In the genomic region with DNA sequence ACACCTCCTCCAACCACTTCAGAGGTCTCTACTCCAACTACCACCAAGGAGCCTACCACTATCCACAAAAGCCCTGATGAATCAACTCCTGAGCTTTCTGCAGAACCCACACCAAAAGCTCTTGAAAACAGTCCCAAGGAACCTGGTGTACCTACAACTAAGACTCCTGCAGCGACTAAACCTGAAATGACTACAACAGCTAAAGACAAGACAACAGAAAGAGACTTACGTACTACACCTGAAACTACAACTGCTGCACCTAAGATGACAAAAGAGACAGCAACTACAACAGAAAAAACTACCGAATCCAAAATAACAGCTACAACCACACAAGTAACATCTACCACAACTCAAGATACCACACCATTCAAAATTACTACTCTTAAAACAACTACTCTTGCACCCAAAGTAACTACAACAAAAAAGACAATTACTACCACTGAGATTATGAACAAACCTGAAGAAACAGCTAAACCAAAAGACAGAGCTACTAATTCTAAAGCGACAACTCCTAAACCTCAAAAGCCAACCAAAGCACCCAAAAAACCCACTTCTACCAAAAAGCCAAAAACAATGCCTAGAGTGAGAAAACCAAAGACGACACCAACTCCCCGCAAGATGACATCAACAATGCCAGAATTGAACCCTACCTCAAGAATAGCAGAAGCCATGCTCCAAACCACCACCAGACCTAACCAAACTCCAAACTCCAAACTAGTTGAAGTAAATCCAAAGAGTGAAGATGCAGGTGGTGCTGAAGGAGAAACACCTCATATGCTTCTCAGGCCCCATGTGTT, we compare ENCODE assay signal across 19 cellular contexts. TPM values are rescaled to one million over a fixed set of nuclear protein-coding genes. Genes with fewer than 3 reads are reported as not detected.
DNase-seq lines count a peak whose midpoint lies in the region; ATAC-seq and TF ChIP-seq lines count a peak whose summit lies in the region.
"Had no signal": no experiment of that assay in that cellular context is flagged by ENCODE, and none has a peak within 500 bp of the region (broad histone marks: within the 10 kb centered on the region; RNA-seq: fewer than 3 reads in every experiment).

No MANE protein-coding gene starts in this region.

- no peak overlapping the region for H3K18ac ChIP-seq in neuronal stem cell (ENCODE audit: low read length)

- peak; percentile 37 to 45 for DNase-seq in activated T-cell treated with anti-CD3 and anti-CD28 coated beads, Interleukin-2, amount 50 U/mL, for 72 hours
- DNase-seq in activated T-cell treated with anti-CD3 and anti-CD28 coated beads, Interleukin-2, amount 50 U/mL, for 24 hours, result no peak
- peak; percentile 17 for DNase-seq in activated CD8-positive, alpha-beta T cell treated with anti-CD3 and anti-CD28 coated beads for 36 hours
- DNase-seq in neuronal stem cell (ENCODE audit: low spot score), result no peak
- DNase-seq in NCI-H2107 treated with DMSO at 0.1 percent for 48 hours (lab: John Stamatoyannopoulos, UW; ENCODE audit: unreplicated experiment), result no peak
- no peak for DNase-seq in GF-D8 (lab: John Stamatoyannopoulos, UW)
- DNase-seq: CD4-positive, alpha-beta memory T cell; KG1; NCI-H1105; NCI-H2081; NCI-H2171 treated with DMSO at 0.1 percent for 48 hours; NCI-H526; OCI-M1; SJCRH30 had no signal

- H2BK5ac ChIP-seq in neuronal stem cell (ENCODE audit: low read length), result no peak overlapping the region

- H3K4me3 ChIP-seq in HEK293 (ENCODE audit: low read depth, low read length), result no peak overlapping the region
- H3K4me3 ChIP-seq in neuronal stem cell (ENCODE audit: low read length in 2 of 2), result no peak overlapping the region
- H3K4me3 ChIP-seq: BLaER1, GM23338, HAP-1, SJCRH30 had no signal

- TF ChIP-seq CTCF in HEK293 (tag by site-specific recombination; IDR thresholded peaks at IDR 0.05), result no peak
- no peak for TF ChIP-seq CTCF in activated CD8-positive, alpha-beta T cell treated with anti-CD3 and anti-CD28 coated beads for 36 hours (IDR thresholded peaks at IDR 0.05)

- no peaks in the 10 kb centered on the region for H3K27me3 ChIP-seq in neuronal stem cell (ENCODE audit: control insufficient read depth in 3 of 3, insufficient read depth in 3 of 3, low read depth in 1 of 3, low read length in 3 of 3)
- H3K27me3 ChIP-seq: BLaER1, SJCRH30 had no signal

- H3K36me3 ChIP-seq in HEK293 (ENCODE audit: control insufficient read depth in 2 of 2, insufficient read depth in 1 of 2, low read length in 2 of 2), result peaks cover 20 to 21% of the 10 kb centered on the region in 2 experiments
- peaks cover 1 to 32% of the 10 kb centered on the region in 2 donors for H3K36me3 ChIP-seq in neuronal stem cell (replicated peaks in 1 of 2; ENCODE audit: control insufficient read depth in 2 of 2, insufficient read depth in 2 of 2, low read length in 2 of 2)

- no peak overlapping the region for H3K4me3 Mint-ChIP-seq in activated T-cell treated with anti-CD3 and anti-CD28 coated beads, Interleukin-2, amount 50 U/mL, for 72 hours
- no peak overlapping the region for H3K4me3 Mint-ChIP-seq in activated T-cell treated with anti-CD3 and anti-CD28 coated beads, Interleukin-2, amount 50 U/mL, for 24 hours
- no peak overlapping the region for H3K4me3 Mint-ChIP-seq in activated CD8-positive, alpha-beta T cell treated with anti-CD3 and anti-CD28 coated beads for 36 hours
- H3K4me3 Mint-ChIP-seq: GM23338 had no signal

- intact Hi-C loops in activated CD8-positive, alpha-beta T cell treated with anti-CD3 and anti-CD28 coated beads for 36 hours (cut with micrococcal nuclease), result no loop called here

- H2AK5ac ChIP-seq in neuronal stem cell (ENCODE audit: low read depth, low read length), result no peak overlapping the region

- no peak overlapping the region for H3K14ac ChIP-seq in neuronal stem cell (ENCODE audit: low read length)

- H3K4me2 ChIP-seq in neuronal stem cell (ENCODE audit: insufficient read depth, low read length, poor library complexity, severe bottlenecking), result no peak overlapping the region
- H3K4me2 ChIP-seq: BLaER1, GM23338 had no signal

- H3K9me3 Mint-ChIP-seq in activated T-cell treated with anti-CD3 and anti-CD28 coated beads, Interleukin-2, amount 50 U/mL, for 72 hours, result no peaks in the 10 kb centered on the region
- no peaks in the 10 kb centered on the region for H3K9me3 Mint-ChIP-seq in activated T-cell treated with anti-CD3 and anti-CD28 coated beads, Interleukin-2, amount 50 U/mL, for 24 hours
- H3K9me3 Mint-ChIP-seq in activated CD8-positive, alpha-beta T cell treated with anti-CD3 and anti-CD28 coated beads for 36 hours, result peaks cover 2% of the 10 kb centered on the region
- H3K9me3 Mint-ChIP-seq: CD4-positive, alpha-beta memory T cell; GM23338 had no signal

- no peak overlapping the region for H2BK15ac ChIP-seq in neuronal stem cell (ENCODE audit: low read length)

- no peak overlapping the region for H2BK120ac ChIP-seq in neuronal stem cell (ENCODE audit: low read depth, low read length)

- H3K27me3 Mint-ChIP-seq in activated T-cell treated with anti-CD3 and anti-CD28 coated beads, Interleukin-2, amount 50 U/mL, for 72 hours (ENCODE audit: low read depth), result no peaks in the 10 kb centered on the region
- H3K27me3 Mint-ChIP-seq in activated T-cell treated with anti-CD3 and anti-CD28 coated beads, Interleukin-2, amount 50 U/mL, for 24 hours, result no peaks in the 10 kb centered on the region
- H3K27me3 Mint-ChIP-seq in activated CD8-positive, alpha-beta T cell treated with anti-CD3 and anti-CD28 coated beads for 36 hours, result no peaks in the 10 kb centered on the region
- H3K27me3 Mint-ChIP-seq: CD4-positive, alpha-beta memory T cell had no signal

- H2BK12ac ChIP-seq in neuronal stem cell (ENCODE audit: low read length), result no peak overlapping the region

- no peak overlapping the region for H4K91ac ChIP-seq in neuronal stem cell (ENCODE audit: low read depth, low read length, poor library complexity)

- peak overlapping the region; percentile 31 for H3K23ac ChIP-seq in neuronal stem cell (ENCODE audit: low read depth, low read length, poor library complexity)

- H3K9ac ChIP-seq in neuronal stem cell (ENCODE audit: low read depth, low read length, poor library complexity), result no peak overlapping the region
- H3K9ac ChIP-seq: BLaER1 had no signal

- POLR2A ChIA-PET in HEK293 (lab: Yijun Ruan, JAX), result no interaction called here
- POLR2A ChIA-PET in activated CD8-positive, alpha-beta T cell treated with anti-CD3 and anti-CD28 coated beads for 36 hours (lab: Charles Lee), result interaction anchor here (1.1 kb wide), 1 partner anchor 10 kb away, joined by 3 read pairs; no protein-coding TSS in a partner anchor

- H3K9me3 ChIP-seq in HEK293 (ENCODE audit: control insufficient read depth, insufficient read depth, low read depth, low read length) (no peaks in the 10 kb centered on the region), neuronal stem cell (replicated peaks in 1 of 2; ENCODE audit: control insufficient read depth in 2 of 2, insufficient read depth in 1 of 2, low read depth in 1 of 2, low read length in 2 of 2) (no peaks in the 10 kb centered on the region)
- H3K9me3 ChIP-seq: BLaER1, HAP-1, SJCRH30 had no signal

- no peak overlapping the region for H4K8ac ChIP-seq in neuronal stem cell (ENCODE audit: low read depth, low read length)

- no peak overlapping the region for H2AFZ ChIP-seq in neuronal stem cell (ENCODE audit: low read length)
- H2AFZ ChIP-seq: GM23338 had no signal

- peaks cover 29% of the 10 kb centered on the region for H3K4me1 Mint-ChIP-seq in activated T-cell treated with anti-CD3 and anti-CD28 coated beads, Interleukin-2, amount 50 U/mL, for 72 hours (ENCODE audit: low read depth)
- peaks cover 35% of the 10 kb centered on the region for H3K4me1 Mint-ChIP-seq in activated T-cell treated with anti-CD3 and anti-CD28 coated beads, Interleukin-2, amount 50 U/mL, for 24 hours (ENCODE audit: low read depth)
- H3K4me1 Mint-ChIP-seq in activated CD8-positive, alpha-beta T cell treated with anti-CD3 and anti-CD28 coated beads for 36 hours (ENCODE audit: low read depth), result peaks cover 31% of the 10 kb centered on the region
- H3K4me1 Mint-ChIP-seq: GM23338 had no signal

- peaks cover 2 to 11% of the 10 kb centered on the region in 2 donors for H3K36me3 Mint-ChIP-seq in activated T-cell treated with anti-CD3 and anti-CD28 coated beads, Interleukin-2, amount 50 U/mL, for 72 hours (ENCODE audit: insufficient read depth in 2 of 2)
- H3K36me3 Mint-ChIP-seq in activated T-cell treated with anti-CD3 and anti-CD28 coated beads, Interleukin-2, amount 50 U/mL, for 24 hours (ENCODE audit: low read depth), result peaks cover 33% of the 10 kb centered on the region
- H3K36me3 Mint-ChIP-seq in activated CD8-positive, alpha-beta T cell treated with anti-CD3 and anti-CD28 coated beads for 36 hours (ENCODE audit: low read depth), result peaks cover 20% of the 10 kb centered on the region

- H3K79me1 ChIP-seq in neuronal stem cell (ENCODE audit: low read depth, low read length), result no peaks in the 10 kb centered on the region

- CTCF ChIA-PET in HEK293 (lab: Yijun Ruan, JAX), result interaction anchor here (0.6 kb wide), 3 partner anchors 47 to 532 kb away, joined by 3 to 5 read pairs (median 3); no protein-coding TSS in a partner anchor
- CTCF ChIA-PET in activated CD8-positive, alpha-beta T cell treated with anti-CD3 and anti-CD28 coated beads for 36 hours (lab: Charles Lee), result interaction anchor here (0.8 to 1.3 kb wide), 5 partner anchors 9 to 67 kb away, joined by 3 to 7 read pairs (median 4); a partner anchor contains a TSS

- no CpG with 5 or more reads among the region's 6 CpGs for WGBS in neuronal stem cell (ENCODE audit: extremely low coverage in 2 of 2, insufficient read length in 2 of 2, insufficient replicate concordance in 1 of 2), 2 donors

- peak; percentile 79 to 86 for ATAC-seq in activated T-cell treated with anti-CD3 and anti-CD28 coated beads, Interleukin-2, amount 50 U/mL, for 72 hours (replicated peaks in 1 of 2)
- peak; percentile 60 for ATAC-seq in activated CD8-positive, alpha-beta T cell treated with anti-CD3 and anti-CD28 coated beads for 36 hours
- ATAC-seq: GM23338 had no signal

- H3K27ac Mint-ChIP-seq in activated T-cell treated with anti-CD3 and anti-CD28 coated beads, Interleukin-2, amount 50 U/mL, for 72 hours, result no peak overlapping the region
- H3K27ac Mint-ChIP-seq in activated T-cell treated with anti-CD3 and anti-CD28 coated beads, Interleukin-2, amount 50 U/mL, for 24 hours, result no peak overlapping the region
- no peak overlapping the region for H3K27ac Mint-ChIP-seq in activated CD8-positive, alpha-beta T cell treated with anti-CD3 and anti-CD28 coated beads for 36 hours
- H3K27ac Mint-ChIP-seq: GM23338 had no signal

- H3K4ac ChIP-seq in neuronal stem cell (ENCODE audit: low read length), result no peak overlapping the region

- H3K4me1 ChIP-seq in HEK293 (ENCODE audit: control insufficient read depth, insufficient read depth, low read length) (no peaks in the 10 kb centered on the region), neuronal stem cell (ENCODE audit: control insufficient read depth in 2 of 2, insufficient read depth in 1 of 2, low read depth in 1 of 2, low read length in 2 of 2) (peaks cover 0 to 1% of the 10 kb centered on the region in 2 donors)
- H3K4me1 ChIP-seq: BLaER1, HAP-1, SJCRH30 had no signal

- H3K27ac ChIP-seq in HEK293 (ENCODE audit: extremely low read depth, low read depth, low read length) (no peak overlapping the region), neuronal stem cell (replicated peaks; ENCODE audit: low read length) (no peak overlapping the region)
- H3K27ac ChIP-seq: BLaER1, SJCRH30 had no signal

RNA-seq across cellular contexts. Expression of a gene that starts 12.4 kb away (rescaled TPM):
- 1 to 10 TPM; 1.7 to 8.8 TPM for total RNA-seq in activated T-cell treated with anti-CD3 and anti-CD28 coated beads, Interleukin-2, amount 50 U/mL, for 72 hours
- not detected for total RNA-seq in activated CD8-positive, alpha-beta T cell treated with anti-CD3 and anti-CD28 coated beads for 36 hours
- not detected for polyA plus RNA-seq in neuronal stem cell (2013, experiment 1 of 2)
- polyA plus RNA-seq in neuronal stem cell (2013, experiment 2 of 2), result not detected
- total RNA-seq: Daoy had no signal

Comparison
In these comparisons a context has a peak if more than half of its experiments do, and no peak if none do; other contexts are left out.
1. DNase-seq: peak in activated T-cell treated with anti-CD3 and anti-CD28 coated beads, Interleukin-2, amount 50 U/mL, for 72 hours (2 of 2) and activated CD8-positive, alpha-beta T cell treated with anti-CD3 and anti-CD28 coated beads for 36 hours (single experiment); none in activated T-cell treated with anti-CD3 and anti-CD28 coated beads, Interleukin-2, amount 50 U/mL, for 24 hours (single experiment), neuronal stem cell (single experiment), NCI-H2107 treated with DMSO at 0.1 percent for 48 hours (single experiment) and GF-D8 (single experiment).